Comparison of ENCODE assay signal across 8 cellular contexts in the genomic region with DNA sequence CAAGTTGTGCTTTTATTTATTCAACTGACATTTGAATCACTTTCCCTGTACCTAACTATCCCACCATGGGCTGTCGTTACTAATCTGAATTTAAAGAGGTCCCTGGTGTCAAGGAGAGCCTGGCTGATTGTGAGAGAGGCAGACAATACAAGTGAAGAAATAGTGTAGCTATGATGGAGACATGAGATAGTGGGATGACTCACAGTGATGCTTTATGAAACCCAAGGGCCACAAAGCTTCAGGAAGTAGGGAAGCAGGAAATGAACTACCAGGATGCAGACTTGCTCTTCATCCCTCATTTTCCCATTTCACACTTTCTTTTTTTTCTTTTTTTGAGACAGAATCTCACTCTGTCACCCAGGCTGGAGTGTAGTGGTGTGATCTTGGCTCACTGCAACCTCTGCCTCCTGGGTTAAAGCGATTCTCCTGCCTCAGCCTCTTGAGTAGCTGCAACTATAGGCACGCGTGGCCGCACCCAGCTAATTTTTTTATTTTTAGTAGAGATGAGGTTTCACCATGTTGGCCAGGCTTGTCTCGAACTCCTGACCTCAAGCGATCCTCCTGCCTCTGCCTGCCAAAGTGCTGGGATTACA. TPM values are rescaled to one million over a fixed set of nuclear protein-coding genes. Genes with fewer than 3 reads are reported as not detected.
A peak's percentile ranks its signal among the peaks of the same experiment; 100 is the strongest.
DNase-seq lines count a peak whose midpoint lies in the region; ATAC-seq and TF ChIP-seq lines count a peak whose summit lies in the region.
"Not testable (repeated sequence)": the region's sequence is repeated elsewhere in the genome, so short reads cannot be mapped to it uniquely, and the experiment has no call there.

No MANE protein-coding gene starts in this region.

- CTCF ChIA-PET in HEK293 (lab: Yijun Ruan, JAX), result not testable (repeated sequence)
- CTCF ChIA-PET in activated CD4-positive, alpha-beta memory T cell treated with anti-CD3 and anti-CD28 coated beads, Interleukin-2, amount 10 ng/mL, durations not matched to agents 7 days and 5 days (lab: Charles Lee), result interaction anchor here (0.6 to 1.9 kb wide), 8 partner anchors 14 to 223 kb away, joined by 3 to 10 read pairs (median 3); partner anchors contain the start of gene SUB1

- DNase-seq in NOMO-1 (lab: John Stamatoyannopoulos, UW; ENCODE audit: unreplicated experiment in 2 of 2), result peak; percentile 53 to 90
- peak; percentile 21 for DNase-seq in activated CD4-positive, alpha-beta memory T cell treated with anti-CD3 and anti-CD28 coated beads, Interleukin-2, amount 10 ng/mL, durations not matched to agents 7 days and 5 days
- not testable (repeated sequence) for DNase-seq in effector memory CD8-positive, alpha-beta T cell; neuronal stem cell (ENCODE audit: low spot score)

- H2AK5ac ChIP-seq in neuronal stem cell (ENCODE audit: low read depth, low read length), result not testable (repeated sequence)

- not testable (repeated sequence) for H3K79me1 ChIP-seq in neuronal stem cell (ENCODE audit: low read depth, low read length)

- not testable (repeated sequence) for H3K36me3 ChIP-seq in BLaER1 treated with 17β-estradiol and CSF1 and Interleukin-3, amounts not matched to agents 10 nM and 100 nM; HEK293 (ENCODE audit: control insufficient read depth in 2 of 2, insufficient read depth in 1 of 2, low read length in 2 of 2); neuronal stem cell (replicated peaks in 1 of 2; ENCODE audit: control insufficient read depth in 2 of 2, insufficient read depth in 2 of 2, low read length in 2 of 2)

- H3K18ac ChIP-seq in neuronal stem cell (ENCODE audit: low read length), result not testable (repeated sequence)

- not testable (repeated sequence) for H4K20me1 ChIP-seq in BLaER1 treated with 17β-estradiol and CSF1 and Interleukin-3, amounts not matched to agents 10 nM and 100 nM

- H2AFZ ChIP-seq in neuronal stem cell (ENCODE audit: low read length), result not testable (repeated sequence)

- peaks cover 90% of the 10 kb centered on the region for H3K4me1 Mint-ChIP-seq in activated CD4-positive, alpha-beta memory T cell treated with anti-CD3 and anti-CD28 coated beads, Interleukin-2, amount 10 ng/mL, durations not matched to agents 7 days and 5 days
- peaks cover 27 to 43% of the 10 kb centered on the region in 2 donors for H3K4me1 Mint-ChIP-seq in effector memory CD8-positive, alpha-beta T cell (ENCODE audit: low read depth in 2 of 2)

- H3K36me3 Mint-ChIP-seq in activated CD4-positive, alpha-beta memory T cell treated with anti-CD3 and anti-CD28 coated beads, Interleukin-2, amount 10 ng/mL, durations not matched to agents 7 days and 5 days (ENCODE audit: low read depth), result peaks cover 51% of the 10 kb centered on the region
- H3K36me3 Mint-ChIP-seq in effector memory CD8-positive, alpha-beta T cell (ENCODE audit: insufficient read depth), result not testable (repeated sequence)

- not testable (repeated sequence) for H3K4me3 Mint-ChIP-seq in activated CD4-positive, alpha-beta memory T cell treated with anti-CD3 and anti-CD28 coated beads, Interleukin-2, amount 10 ng/mL, durations not matched to agents 7 days and 5 days
- H3K4me3 Mint-ChIP-seq in effector memory CD8-positive, alpha-beta T cell, result peak overlapping the region; percentile 37 to 44

- not testable (repeated sequence) for H4K91ac ChIP-seq in neuronal stem cell (ENCODE audit: low read depth, low read length, poor library complexity)

- peak overlapping the region; percentile 26 for H2BK5ac ChIP-seq in neuronal stem cell (ENCODE audit: low read length)

- H3K4me2 ChIP-seq in BLaER1 treated with 17β-estradiol and CSF1 and Interleukin-3, amounts not matched to agents 10 nM and 100 nM, result peak overlapping the region in 9 of 11 experiments; percentile 3 to 58 (median 19); a peak in 12 of 22 replicates
- H3K4me2 ChIP-seq in neuronal stem cell (ENCODE audit: insufficient read depth, low read length, poor library complexity, severe bottlenecking), result not testable (repeated sequence)

- no CpG with 5 or more reads among the region's 7 CpGs for WGBS in neuronal stem cell (ENCODE audit: extremely low coverage in 2 of 2, insufficient read length in 2 of 2, insufficient replicate concordance in 1 of 2), 2 donors

- H3K14ac ChIP-seq in neuronal stem cell (ENCODE audit: low read length), result not testable (repeated sequence)

- peaks cover 0 to 11% (median 0%) of the 10 kb centered on the region in 11 experiments; a peak in 2 of 22 replicates for H3K9me3 ChIP-seq in BLaER1 treated with 17β-estradiol and CSF1 and Interleukin-3, amounts not matched to agents 10 nM and 100 nM (replicated peaks in 1 of 11)
- H3K9me3 ChIP-seq in HEK293 (ENCODE audit: control insufficient read depth, insufficient read depth, low read depth, low read length); neuronal stem cell (replicated peaks in 1 of 2; ENCODE audit: control insufficient read depth in 2 of 2, insufficient read depth in 1 of 2, low read depth in 1 of 2, low read length in 2 of 2): not testable (repeated sequence)

- H2BK15ac ChIP-seq in neuronal stem cell (ENCODE audit: low read length), result not testable (repeated sequence)

- peaks cover 4 to 59% (median 21%) of the 10 kb centered on the region in 10 experiments; a peak in 18 of 20 replicates for H3K4me1 ChIP-seq in BLaER1 treated with 17β-estradiol and CSF1 and Interleukin-3, amounts not matched to agents 10 nM and 100 nM
- H3K4me1 ChIP-seq in HEK293 (ENCODE audit: control insufficient read depth, insufficient read depth, low read length); neuronal stem cell (ENCODE audit: control insufficient read depth in 2 of 2, insufficient read depth in 1 of 2, low read depth in 1 of 2, low read length in 2 of 2): not testable (repeated sequence)

- peak; percentile 1 for ATAC-seq in GM18873 (IDR thresholded peaks at IDR 0.05; ENCODE audit: low FRiP score, unreplicated experiment)
- peak; percentile 27 for ATAC-seq in HG03439 (IDR thresholded peaks at IDR 0.05; ENCODE audit: unreplicated experiment)
- peak; percentile 45 for ATAC-seq in effector memory CD8-positive, alpha-beta T cell (replicated peaks)

- POLR2A ChIA-PET in HEK293 (lab: Yijun Ruan, JAX), result not testable (repeated sequence)
- POLR2A ChIA-PET in activated CD4-positive, alpha-beta memory T cell treated with anti-CD3 and anti-CD28 coated beads, Interleukin-2, amount 10 ng/mL, durations not matched to agents 7 days and 5 days (lab: Charles Lee), result interaction anchor here (0.6 to 9.6 kb wide), 12 partner anchors 10 to 903 kb away, joined by 3 to 210 read pairs (median 3); partner anchors contain the start of genes GOLPH3, SUB1 and TARS1

- H3K9me3 Mint-ChIP-seq in activated CD4-positive, alpha-beta memory T cell treated with anti-CD3 and anti-CD28 coated beads, Interleukin-2, amount 10 ng/mL, durations not matched to agents 7 days and 5 days; effector memory CD8-positive, alpha-beta T cell: not testable (repeated sequence)

- not testable (repeated sequence) for H3K4ac ChIP-seq in neuronal stem cell (ENCODE audit: low read length)

- H3K23ac ChIP-seq in neuronal stem cell (ENCODE audit: low read depth, low read length, poor library complexity), result not testable (repeated sequence)

- TF ChIP-seq CTCF in HEK293 (tag by site-specific recombination; IDR thresholded peaks at IDR 0.05), result not testable (repeated sequence)

- peak overlapping the region in 2 of 11 experiments; percentile 27 to 51; a peak in 3 of 22 replicates for H3K27ac ChIP-seq in BLaER1 treated with 17β-estradiol and CSF1 and Interleukin-3, amounts not matched to agents 10 nM and 100 nM
- not testable (repeated sequence) for H3K27ac ChIP-seq in HEK293 (ENCODE audit: extremely low read depth, low read depth, low read length); neuronal stem cell (replicated peaks; ENCODE audit: low read length)

- peak overlapping the region; percentile 82 for H3K27ac Mint-ChIP-seq in activated CD4-positive, alpha-beta memory T cell treated with anti-CD3 and anti-CD28 coated beads, Interleukin-2, amount 10 ng/mL, durations not matched to agents 7 days and 5 days
- H3K27ac Mint-ChIP-seq in effector memory CD8-positive, alpha-beta T cell, result peak overlapping the region; percentile 79 to 92

- H3K4me3 ChIP-seq in BLaER1 treated with 17β-estradiol and CSF1 and Interleukin-3, amounts not matched to agents 10 nM and 100 nM; HEK293 (ENCODE audit: low read depth, low read length); neuronal stem cell (ENCODE audit: low read length in 2 of 2): not testable (repeated sequence)

- not testable (repeated sequence) for H4K8ac ChIP-seq in neuronal stem cell (ENCODE audit: low read depth, low read length)

- not testable (repeated sequence) for H3K27me3 ChIP-seq in BLaER1 treated with 17β-estradiol and CSF1 and Interleukin-3, amounts not matched to agents 10 nM and 100 nM; neuronal stem cell (ENCODE audit: control insufficient read depth in 3 of 3, insufficient read depth in 3 of 3, low read depth in 1 of 3, low read length in 3 of 3)

- H3K9ac ChIP-seq in BLaER1 treated with 17β-estradiol and CSF1 and Interleukin-3, amounts not matched to agents 10 nM and 100 nM; neuronal stem cell (ENCODE audit: low read depth, low read length, poor library complexity): not testable (repeated sequence)

- not testable (repeated sequence) for H2BK12ac ChIP-seq in neuronal stem cell (ENCODE audit: low read length)

- H3K27me3 Mint-ChIP-seq in activated CD4-positive, alpha-beta memory T cell treated with anti-CD3 and anti-CD28 coated beads, Interleukin-2, amount 10 ng/mL, durations not matched to agents 7 days and 5 days; effector memory CD8-positive, alpha-beta T cell: not testable (repeated sequence)

- H2BK120ac ChIP-seq in neuronal stem cell (ENCODE audit: low read depth, low read length), result not testable (repeated sequence)

TF ChIP-seq in HEK293, 187 proteins besides CTCF, POLR2A, EP300 and RAD21 (continues in another document):
- TF ChIP-seq ZBTB6 (tag by site-specific recombination; IDR thresholded peaks at IDR 0.05), result peak; percentile 45; the same call in 1 of the 2 replicates

RNA-seq across cellular contexts. Expression of gene SUB1, which starts 47.8 kb away (rescaled TPM):
- 100 to 1,000 TPM; 603 to 618 TPM for total RNA-seq in activated CD4-positive, alpha-beta memory T cell treated with anti-CD3 and anti-CD28 coated beads, Interleukin-2, amount 10 ng/mL, durations not matched to agents 7 days and 5 days
- 613 TPM for polyA plus RNA-seq in neuronal stem cell (2013, experiment 1 of 2)
- 623 TPM for polyA plus RNA-seq in neuronal stem cell (2013, experiment 2 of 2)
